In the genomic region with DNA sequence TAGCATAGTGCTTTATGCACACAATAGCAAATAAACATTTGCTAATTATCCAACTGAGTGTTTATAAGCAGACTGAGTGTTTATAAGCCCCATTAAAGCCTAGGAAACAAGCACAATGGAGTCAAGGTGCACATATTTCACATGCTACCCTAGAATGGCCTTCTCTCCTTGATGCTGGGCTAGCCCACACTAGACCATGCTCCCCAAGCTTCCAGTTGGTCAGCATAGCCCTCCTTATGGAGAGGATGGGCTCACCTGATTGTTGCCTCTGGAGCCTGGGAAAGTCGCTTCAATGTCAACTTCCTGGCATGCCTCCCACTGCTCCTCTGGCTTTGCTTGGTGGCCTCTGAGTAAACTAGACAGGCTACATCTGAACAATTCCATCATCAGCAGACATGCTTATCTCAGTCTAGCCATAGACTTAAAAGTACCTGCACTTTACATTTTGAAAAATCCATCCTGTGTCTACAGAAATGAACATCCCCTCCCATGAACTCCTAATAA, we compare ENCODE assay signal across 11 cellular contexts.
"Had no signal": no experiment of that assay in that cellular context is flagged by ENCODE, and none has a peak within 500 bp of the region (broad histone marks: within the 10 kb centered on the region; RNA-seq: fewer than 3 reads in every experiment).

No MANE protein-coding gene starts in this region.

- DNase-seq: activated CD4-positive, alpha-beta T cell treated with anti-CD3 and anti-CD28 coated beads, Interleukin-2, amount 50 U/mL, for 1 hour; activated naive CD4-positive, alpha-beta T cell treated with anti-CD3 and anti-CD28 coated beads, Interleukin-2, amount 10 ng/mL, durations not matched to agents 7 days and 5 days; activated T-cell treated with anti-CD3 and anti-CD28 coated beads for 4 hours; central memory CD4-positive, alpha-beta T cell; cortex of kidney; effector CD8-positive, alpha-beta T cell; gastrocnemius medialis; left ventricle myocardium superior; stimulated activated CD4-positive, alpha-beta T cell treated with anti-CD3 and anti-CD28 coated beads, Interleukin-4, amount 100 ng/mL, for 4 hours; stomach had no signal

- H3K4me3 Mint-ChIP-seq: activated naive CD4-positive, alpha-beta T cell treated with anti-CD3 and anti-CD28 coated beads, Interleukin-2, amount 10 ng/mL, durations not matched to agents 7 days and 5 days; activated T-helper 17 cell treated with anti-CD3 and anti-CD28 coated beads, Interleukin-2, amount 50 U/mL, for 72 hours had no signal

- H3K36me3 Mint-ChIP-seq: activated naive CD4-positive, alpha-beta T cell treated with anti-CD3 and anti-CD28 coated beads, Interleukin-2, amount 10 ng/mL, durations not matched to agents 7 days and 5 days had no signal

- H3K4me3 ChIP-seq: gastrocnemius medialis, stomach had no signal

- H3K4me1 Mint-ChIP-seq: activated naive CD4-positive, alpha-beta T cell treated with anti-CD3 and anti-CD28 coated beads, Interleukin-2, amount 10 ng/mL, durations not matched to agents 7 days and 5 days; activated T-helper 17 cell treated with anti-CD3 and anti-CD28 coated beads, Interleukin-2, amount 50 U/mL, for 72 hours had no signal

- H3K27ac ChIP-seq: gastrocnemius medialis, stomach had no signal

- H3K9me3 Mint-ChIP-seq: activated naive CD4-positive, alpha-beta T cell treated with anti-CD3 and anti-CD28 coated beads, Interleukin-2, amount 10 ng/mL, durations not matched to agents 7 days and 5 days had no signal

- H3K36me3 ChIP-seq: gastrocnemius medialis, stomach had no signal

- H3K27me3 ChIP-seq: gastrocnemius medialis, stomach had no signal

- ATAC-seq: activated T-helper 17 cell treated with anti-CD3 and anti-CD28 coated beads, Interleukin-2, amount 50 U/mL, for 72 hours; gastrocnemius medialis; left ventricle myocardium superior had no signal

- H3K9me3 ChIP-seq: gastrocnemius medialis, stomach had no signal

- H3K27ac Mint-ChIP-seq: activated naive CD4-positive, alpha-beta T cell treated with anti-CD3 and anti-CD28 coated beads, Interleukin-2, amount 10 ng/mL, durations not matched to agents 7 days and 5 days; activated T-helper 17 cell treated with anti-CD3 and anti-CD28 coated beads, Interleukin-2, amount 50 U/mL, for 72 hours had no signal
